3 cellular contexts compared by ENCODE assay signal in genomic region chr20:57735831-57736737, GRCh38.
TF ChIP-seq lines count a peak whose summit lies in the region.

No MANE protein-coding gene starts in this region.

TF ChIP-seq in GM12891, 5 proteins besides CTCF, POLR2A, EP300 and RAD21:
- TF ChIP-seq POLR2AphosphoS5 (IDR thresholded peaks at IDR 0.05; ENCODE audit: low read depth, low read length) (no peak), PAX5 (IDR thresholded peaks at IDR 0.05; ENCODE audit: insufficient read depth, low read length, severe bottlenecking) (no peak), SPI1 (IDR thresholded peaks at IDR 0.05; ENCODE audit: low read depth, low read length) (no peak), TAF1 (IDR thresholded peaks at IDR 0.05; ENCODE audit: low read depth, low read length) (no peak), POU2F2 (IDR thresholded peaks at IDR 0.05; ENCODE audit: low read depth, low read length) (no peak)

TF ChIP-seq in IMR-90, 13 proteins besides CTCF, POLR2A, EP300 and RAD21:
- TF ChIP-seq USF2 (IDR thresholded peaks at IDR 0.05; ENCODE audit: low read depth, low read length), result peak; percentile 35; the same call in 1 of the 2 replicates
- no peak for TF ChIP-seq MXI1 (IDR thresholded peaks at IDR 0.05; ENCODE audit: borderline replicate concordance, low read depth, low read length)

TF ChIP-seq in K562, 482 proteins besides CTCF, POLR2A, EP300 and RAD21:
- TF ChIP-seq CREBBP (IDR thresholded peaks at IDR 0.05; ENCODE audit: low read depth, low read length), result no peak
- 0 out of 2 replicates have a peak, but pooled peaks have one; percentile 8 for TF ChIP-seq USF1 (CRISPR knock-in tag; IDR thresholded peaks at IDR 0.05)
- TF ChIP-seq, protein P1, sequence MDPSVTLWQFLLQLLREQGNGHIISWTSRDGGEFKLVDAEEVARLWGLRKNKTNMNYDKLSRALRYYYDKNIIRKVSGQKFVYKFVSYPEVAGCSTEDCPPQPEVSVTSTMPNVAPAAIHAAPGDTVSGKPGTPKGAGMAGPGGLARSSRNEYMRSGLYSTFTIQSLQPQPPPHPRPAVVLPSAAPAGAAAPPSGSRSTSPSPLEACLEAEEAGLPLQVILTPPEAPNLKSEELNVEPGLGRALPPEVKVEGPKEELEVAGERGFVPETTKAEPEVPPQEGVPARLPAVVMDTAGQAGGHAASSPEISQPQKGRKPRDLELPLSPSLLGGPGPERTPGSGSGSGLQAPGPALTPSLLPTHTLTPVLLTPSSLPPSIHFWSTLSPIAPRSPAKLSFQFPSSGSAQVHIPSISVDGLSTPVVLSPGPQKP (CRISPR knock-in tag; IDR thresholded peaks at IDR 0.05), result no peak
- no peak for TF ChIP-seq CC2D1A (IDR thresholded peaks at IDR 0.05)
TF ChIP-seq in K562: peak in this region for 1.
